3 cellular contexts compared by ENCODE assay signal in genomic region chr17:81119223-81120148, GRCh38.
A peak's percentile ranks its signal among the peaks of the same experiment; 100 is the strongest.
TF ChIP-seq lines count a peak whose summit lies in the region.

No MANE protein-coding gene starts in this region.

TF ChIP-seq in A549, 52 proteins besides CTCF, POLR2A, EP300 and RAD21:
- TF ChIP-seq ZNF302 (CRISPR knock-in tag; IDR thresholded peaks at IDR 0.05) (no peak), FOSL2 (IDR thresholded peaks at IDR 0.05) (no peak), FOSL2 (CRISPR knock-in tag; IDR thresholded peaks at IDR 0.05) (peak; percentile 85), KDM1A (IDR thresholded peaks at IDR 0.05; ENCODE audit: low read depth) (no peak), BHLHE40 (IDR thresholded peaks at IDR 0.05; ENCODE audit: low read depth, low read length) (peak; percentile 42; the same call in 1 of the 2 replicates), REST (IDR thresholded peaks at IDR 0.05) (no peak), RFX5 (IDR thresholded peaks at IDR 0.05) (peak; percentile 86), RNF2 (IDR thresholded peaks at IDR 0.05; ENCODE audit: borderline replicate concordance, low read depth) (no peak), SMC3 (IDR thresholded peaks at IDR 0.05) (0 out of 3 replicates have a peak, but pooled peaks have one; percentile 9), TFCP2L1 (CRISPR knock-in tag; IDR thresholded peaks at IDR 0.05) (peak; percentile 82), PHF8 (IDR thresholded peaks at IDR 0.05; ENCODE audit: borderline replicate concordance, low read depth) (peak; percentile 60), HOXB5 (CRISPR knock-in tag; IDR thresholded peaks at IDR 0.05) (peak; percentile 57; the same call in 1 of the 2 replicates), ESRRA (IDR thresholded peaks at IDR 0.05; ENCODE audit: borderline replicate concordance, low read length) (0 out of 2 replicates have a peak, but pooled peaks have one; percentile 33), MYC (IDR thresholded peaks at IDR 0.05; ENCODE audit: borderline replicate concordance, low read length) (peak; percentile 26; the same call in 1 of the 2 replicates), EHF (CRISPR knock-in tag; IDR thresholded peaks at IDR 0.05) (no peak)
- TF ChIP-seq, protein P1, sequence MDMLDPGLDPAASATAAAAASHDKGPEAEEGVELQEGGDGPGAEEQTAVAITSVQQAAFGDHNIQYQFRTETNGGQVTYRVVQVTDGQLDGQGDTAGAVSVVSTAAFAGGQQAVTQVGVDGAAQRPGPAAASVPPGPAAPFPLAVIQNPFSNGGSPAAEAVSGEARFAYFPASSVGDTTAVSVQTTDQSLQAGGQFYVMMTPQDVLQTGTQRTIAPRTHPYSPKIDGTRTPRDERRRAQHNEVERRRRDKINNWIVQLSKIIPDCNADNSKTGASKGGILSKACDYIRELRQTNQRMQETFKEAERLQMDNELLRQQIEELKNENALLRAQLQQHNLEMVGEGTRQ (IDR thresholded peaks at IDR 0.05) = peak; percentile 83
- TF ChIP-seq, protein P2, sequence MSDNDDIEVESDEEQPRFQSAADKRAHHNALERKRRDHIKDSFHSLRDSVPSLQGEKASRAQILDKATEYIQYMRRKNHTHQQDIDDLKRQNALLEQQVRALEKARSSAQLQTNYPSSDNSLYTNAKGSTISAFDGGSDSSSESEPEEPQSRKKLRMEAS (IDR thresholded peaks at IDR 0.05) = peak; percentile 49; the same call in 1 of the 2 replicates
- TF ChIP-seq, protein P3, sequence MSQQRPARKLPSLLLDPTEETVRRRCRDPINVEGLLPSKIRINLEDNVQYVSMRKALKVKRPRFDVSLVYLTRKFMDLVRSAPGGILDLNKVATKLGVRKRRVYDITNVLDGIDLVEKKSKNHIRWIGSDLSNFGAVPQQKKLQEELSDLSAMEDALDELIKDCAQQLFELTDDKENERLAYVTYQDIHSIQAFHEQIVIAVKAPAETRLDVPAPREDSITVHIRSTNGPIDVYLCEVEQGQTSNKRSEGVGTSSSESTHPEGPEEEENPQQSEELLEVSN (IDR thresholded peaks at IDR 0.05; ENCODE audit: borderline replicate concordance, low read depth) = peak; percentile 58; the same call in 1 of the 2 replicates

TF ChIP-seq in GM23338, 12 proteins besides CTCF, POLR2A, EP300 and RAD21:
- TF ChIP-seq CREB1 (CRISPR knock-in tag; IDR thresholded peaks at IDR 0.05; ENCODE audit: low read depth) (peak; percentile 100), EZH2phosphoT487 (IDR thresholded peaks at IDR 0.05; ENCODE audit: unreplicated experiment) (no peak)

TF ChIP-seq in H1, 55 proteins besides CTCF, POLR2A, EP300 and RAD21 (continues in another document):
- TF ChIP-seq CTBP2 (IDR thresholded peaks at IDR 0.05; ENCODE audit: borderline replicate concordance, insufficient read depth, insufficient read length, low read length) = no peak
- TF ChIP-seq, protein P4, sequence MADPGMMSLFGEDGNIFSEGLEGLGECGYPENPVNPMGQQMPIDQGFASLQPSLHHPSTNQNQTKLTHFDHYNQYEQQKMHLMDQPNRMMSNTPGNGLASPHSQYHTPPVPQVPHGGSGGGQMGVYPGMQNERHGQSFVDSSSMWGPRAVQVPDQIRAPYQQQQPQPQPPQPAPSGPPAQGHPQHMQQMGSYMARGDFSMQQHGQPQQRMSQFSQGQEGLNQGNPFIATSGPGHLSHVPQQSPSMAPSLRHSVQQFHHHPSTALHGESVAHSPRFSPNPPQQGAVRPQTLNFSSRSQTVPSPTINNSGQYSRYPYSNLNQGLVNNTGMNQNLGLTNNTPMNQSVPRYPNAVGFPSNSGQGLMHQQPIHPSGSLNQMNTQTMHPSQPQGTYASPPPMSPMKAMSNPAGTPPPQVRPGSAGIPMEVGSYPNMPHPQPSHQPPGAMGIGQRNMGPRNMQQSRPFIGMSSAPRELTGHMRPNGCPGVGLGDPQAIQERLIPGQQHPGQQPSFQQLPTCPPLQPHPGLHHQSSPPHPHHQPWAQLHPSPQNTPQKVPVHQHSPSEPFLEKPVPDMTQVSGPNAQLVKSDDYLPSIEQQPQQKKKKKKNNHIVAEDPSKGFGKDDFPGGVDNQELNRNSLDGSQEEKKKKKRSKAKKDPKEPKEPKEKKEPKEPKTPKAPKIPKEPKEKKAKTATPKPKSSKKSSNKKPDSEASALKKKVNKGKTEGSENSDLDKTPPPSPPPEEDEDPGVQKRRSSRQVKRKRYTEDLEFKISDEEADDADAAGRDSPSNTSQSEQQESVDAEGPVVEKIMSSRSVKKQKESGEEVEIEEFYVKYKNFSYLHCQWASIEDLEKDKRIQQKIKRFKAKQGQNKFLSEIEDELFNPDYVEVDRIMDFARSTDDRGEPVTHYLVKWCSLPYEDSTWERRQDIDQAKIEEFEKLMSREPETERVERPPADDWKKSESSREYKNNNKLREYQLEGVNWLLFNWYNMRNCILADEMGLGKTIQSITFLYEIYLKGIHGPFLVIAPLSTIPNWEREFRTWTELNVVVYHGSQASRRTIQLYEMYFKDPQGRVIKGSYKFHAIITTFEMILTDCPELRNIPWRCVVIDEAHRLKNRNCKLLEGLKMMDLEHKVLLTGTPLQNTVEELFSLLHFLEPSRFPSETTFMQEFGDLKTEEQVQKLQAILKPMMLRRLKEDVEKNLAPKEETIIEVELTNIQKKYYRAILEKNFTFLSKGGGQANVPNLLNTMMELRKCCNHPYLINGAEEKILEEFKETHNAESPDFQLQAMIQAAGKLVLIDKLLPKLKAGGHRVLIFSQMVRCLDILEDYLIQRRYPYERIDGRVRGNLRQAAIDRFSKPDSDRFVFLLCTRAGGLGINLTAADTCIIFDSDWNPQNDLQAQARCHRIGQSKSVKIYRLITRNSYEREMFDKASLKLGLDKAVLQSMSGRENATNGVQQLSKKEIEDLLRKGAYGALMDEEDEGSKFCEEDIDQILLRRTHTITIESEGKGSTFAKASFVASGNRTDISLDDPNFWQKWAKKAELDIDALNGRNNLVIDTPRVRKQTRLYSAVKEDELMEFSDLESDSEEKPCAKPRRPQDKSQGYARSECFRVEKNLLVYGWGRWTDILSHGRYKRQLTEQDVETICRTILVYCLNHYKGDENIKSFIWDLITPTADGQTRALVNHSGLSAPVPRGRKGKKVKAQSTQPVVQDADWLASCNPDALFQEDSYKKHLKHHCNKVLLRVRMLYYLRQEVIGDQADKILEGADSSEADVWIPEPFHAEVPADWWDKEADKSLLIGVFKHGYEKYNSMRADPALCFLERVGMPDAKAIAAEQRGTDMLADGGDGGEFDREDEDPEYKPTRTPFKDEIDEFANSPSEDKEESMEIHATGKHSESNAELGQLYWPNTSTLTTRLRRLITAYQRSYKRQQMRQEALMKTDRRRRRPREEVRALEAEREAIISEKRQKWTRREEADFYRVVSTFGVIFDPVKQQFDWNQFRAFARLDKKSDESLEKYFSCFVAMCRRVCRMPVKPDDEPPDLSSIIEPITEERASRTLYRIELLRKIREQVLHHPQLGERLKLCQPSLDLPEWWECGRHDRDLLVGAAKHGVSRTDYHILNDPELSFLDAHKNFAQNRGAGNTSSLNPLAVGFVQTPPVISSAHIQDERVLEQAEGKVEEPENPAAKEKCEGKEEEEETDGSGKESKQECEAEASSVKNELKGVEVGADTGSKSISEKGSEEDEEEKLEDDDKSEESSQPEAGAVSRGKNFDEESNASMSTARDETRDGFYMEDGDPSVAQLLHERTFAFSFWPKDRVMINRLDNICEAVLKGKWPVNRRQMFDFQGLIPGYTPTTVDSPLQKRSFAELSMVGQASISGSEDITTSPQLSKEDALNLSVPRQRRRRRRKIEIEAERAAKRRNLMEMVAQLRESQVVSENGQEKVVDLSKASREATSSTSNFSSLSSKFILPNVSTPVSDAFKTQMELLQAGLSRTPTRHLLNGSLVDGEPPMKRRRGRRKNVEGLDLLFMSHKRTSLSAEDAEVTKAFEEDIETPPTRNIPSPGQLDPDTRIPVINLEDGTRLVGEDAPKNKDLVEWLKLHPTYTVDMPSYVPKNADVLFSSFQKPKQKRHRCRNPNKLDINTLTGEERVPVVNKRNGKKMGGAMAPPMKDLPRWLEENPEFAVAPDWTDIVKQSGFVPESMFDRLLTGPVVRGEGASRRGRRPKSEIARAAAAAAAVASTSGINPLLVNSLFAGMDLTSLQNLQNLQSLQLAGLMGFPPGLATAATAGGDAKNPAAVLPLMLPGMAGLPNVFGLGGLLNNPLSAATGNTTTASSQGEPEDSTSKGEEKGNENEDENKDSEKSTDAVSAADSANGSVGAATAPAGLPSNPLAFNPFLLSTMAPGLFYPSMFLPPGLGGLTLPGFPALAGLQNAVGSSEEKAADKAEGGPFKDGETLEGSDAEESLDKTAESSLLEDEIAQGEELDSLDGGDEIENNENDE (IDR thresholded peaks at IDR 0.05; ENCODE audit: insufficient replicate concordance, low read length) = no peak
- TF ChIP-seq RNF2 (IDR thresholded peaks at IDR 0.05; ENCODE audit: borderline replicate concordance, low read depth, low read length, missing control alignments, poor library complexity, severe bottlenecking) = no peak
- TF ChIP-seq SP4 (IDR thresholded peaks at IDR 0.05; ENCODE audit: low read length) = peak; percentile 95; the same call in 1 of the 2 replicates
- no peak for TF ChIP-seq KDM1A (IDR thresholded peaks at IDR 0.05; ENCODE audit: borderline replicate concordance, low read length)
- no peak for TF ChIP-seq SRF (IDR thresholded peaks at IDR 0.05; ENCODE audit: low read depth, low read length)
- TF ChIP-seq BRCA1 (IDR thresholded peaks at IDR 0.05; ENCODE audit: low read depth, low read length) = peak; percentile 16; the same call in 1 of the 2 replicates
- TF ChIP-seq RBBP5 (IDR thresholded peaks at IDR 0.05; ENCODE audit: borderline replicate concordance, low read depth, low read length) = peak; percentile 51; the same call in 1 of the 2 replicates
- TF ChIP-seq, protein P3 (IDR thresholded peaks at IDR 0.05) = no peak
- no peak for TF ChIP-seq SAP30 (IDR thresholded peaks at IDR 0.05; ENCODE audit: insufficient read depth, insufficient replicate concordance, low read length)
- TF ChIP-seq, protein P5, sequence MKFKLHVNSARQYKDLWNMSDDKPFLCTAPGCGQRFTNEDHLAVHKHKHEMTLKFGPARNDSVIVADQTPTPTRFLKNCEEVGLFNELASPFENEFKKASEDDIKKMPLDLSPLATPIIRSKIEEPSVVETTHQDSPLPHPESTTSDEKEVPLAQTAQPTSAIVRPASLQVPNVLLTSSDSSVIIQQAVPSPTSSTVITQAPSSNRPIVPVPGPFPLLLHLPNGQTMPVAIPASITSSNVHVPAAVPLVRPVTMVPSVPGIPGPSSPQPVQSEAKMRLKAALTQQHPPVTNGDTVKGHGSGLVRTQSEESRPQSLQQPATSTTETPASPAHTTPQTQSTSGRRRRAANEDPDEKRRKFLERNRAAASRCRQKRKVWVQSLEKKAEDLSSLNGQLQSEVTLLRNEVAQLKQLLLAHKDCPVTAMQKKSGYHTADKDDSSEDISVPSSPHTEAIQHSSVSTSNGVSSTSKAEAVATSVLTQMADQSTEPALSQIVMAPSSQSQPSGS (IDR thresholded peaks at IDR 0.05; ENCODE audit: low read length) = peak; percentile 89
- no peak for TF ChIP-seq SIN3A (conservative IDR thresholded peaks at IDR 0.05 in 1 of 2, IDR thresholded peaks at IDR 0.05 in 1 of 2; ENCODE audit: low read depth in 1 of 2, low read length in 2 of 2)
- TF ChIP-seq RFX5 (IDR thresholded peaks at IDR 0.05; ENCODE audit: borderline replicate concordance, low read depth, low read length) = peak; percentile 16; the same call in 1 of the 2 replicates
- TF ChIP-seq MAFK (IDR thresholded peaks at IDR 0.05; ENCODE audit: low read depth, low read length) = no peak
- TF ChIP-seq, protein P2 (IDR thresholded peaks at IDR 0.05) = peak; percentile 55
- TF ChIP-seq TBP (IDR thresholded peaks at IDR 0.05; ENCODE audit: low read depth, low read length) = no peak
- TF ChIP-seq EZH2 (IDR thresholded peaks at IDR 0.05; ENCODE audit: low read depth, low read length, severe bottlenecking) = no peak
- no peak for TF ChIP-seq PHF8 (conservative IDR thresholded peaks at IDR 0.05; ENCODE audit: low read depth, low read length)
- no peak for TF ChIP-seq CHD1 (IDR thresholded peaks at IDR 0.05; ENCODE audit: low read depth, low read length)
- no peak for TF ChIP-seq ASH2L (IDR thresholded peaks at IDR 0.05; ENCODE audit: low read length)
- TF ChIP-seq POLR2AphosphoS5 (IDR thresholded peaks at IDR 0.05; ENCODE audit: low read depth, low read length) = no peak
- TF ChIP-seq GABPA (IDR thresholded peaks at IDR 0.05; ENCODE audit: borderline replicate concordance, insufficient read depth, low read length) = peak; percentile 13; the same call in 1 of the 2 replicates
- no peak for TF ChIP-seq HDAC6 (IDR thresholded peaks at IDR 0.05; ENCODE audit: low read depth, low read length)
- TF ChIP-seq JUND (IDR thresholded peaks at IDR 0.05; ENCODE audit: low read length) = no peak
- TF ChIP-seq ATF3 (IDR thresholded peaks at IDR 0.05; ENCODE audit: insufficient read depth, low read depth, low read length) = no peak
- TF ChIP-seq ZNF274 (IDR thresholded peaks at IDR 0.05; ENCODE audit: borderline replicate concordance, extremely low read depth, low read length) = no peak
- no peak for TF ChIP-seq YY1 (IDR thresholded peaks at IDR 0.05; ENCODE audit: low read depth, low read length)
- no peak for TF ChIP-seq SIRT6 (IDR thresholded peaks at IDR 0.05; ENCODE audit: low read length)
- no peak for TF ChIP-seq CHD2 (IDR thresholded peaks at IDR 0.05; ENCODE audit: low read length)
- TF ChIP-seq CBX8 (IDR thresholded peaks at IDR 0.05; ENCODE audit: borderline replicate concordance, low read depth, low read length) = no peak
- no peak for TF ChIP-seq BCL11A (IDR thresholded peaks at IDR 0.05; ENCODE audit: low read depth in 2 of 2, low read length in 2 of 2)
- TF ChIP-seq NANOG (IDR thresholded peaks at IDR 0.05; ENCODE audit: insufficient read depth, low read depth, low read length, poor library complexity, severe bottlenecking) = no peak
- TF ChIP-seq TCF12 (IDR thresholded peaks at IDR 0.05; ENCODE audit: low read depth, low read length) = no peak
- TF ChIP-seq GTF2F1 (IDR thresholded peaks at IDR 0.05; ENCODE audit: borderline replicate concordance, low read depth, low read length) = no peak
- no peak for TF ChIP-seq TEAD4 (IDR thresholded peaks at IDR 0.05; ENCODE audit: low read depth, low read length)
- TF ChIP-seq, protein P1 (IDR thresholded peaks at IDR 0.05; ENCODE audit: low read length) = peak; percentile 60
- no peak for TF ChIP-seq SP2 (IDR thresholded peaks at IDR 0.05; ENCODE audit: low read length)
- TF ChIP-seq TAF1 (IDR thresholded peaks at IDR 0.05; ENCODE audit: low read depth, low read length) = no peak
- TF ChIP-seq CEBPB (IDR thresholded peaks at IDR 0.05; ENCODE audit: low read depth, low read length) = no peak
- no peak for TF ChIP-seq HDAC2 (IDR thresholded peaks at IDR 0.05; ENCODE audit: borderline replicate concordance in 1 of 2, low read depth in 2 of 2, low read length in 2 of 2)
